Comparison of ENCODE assay signal across 8 cellular contexts in the genomic region with DNA sequence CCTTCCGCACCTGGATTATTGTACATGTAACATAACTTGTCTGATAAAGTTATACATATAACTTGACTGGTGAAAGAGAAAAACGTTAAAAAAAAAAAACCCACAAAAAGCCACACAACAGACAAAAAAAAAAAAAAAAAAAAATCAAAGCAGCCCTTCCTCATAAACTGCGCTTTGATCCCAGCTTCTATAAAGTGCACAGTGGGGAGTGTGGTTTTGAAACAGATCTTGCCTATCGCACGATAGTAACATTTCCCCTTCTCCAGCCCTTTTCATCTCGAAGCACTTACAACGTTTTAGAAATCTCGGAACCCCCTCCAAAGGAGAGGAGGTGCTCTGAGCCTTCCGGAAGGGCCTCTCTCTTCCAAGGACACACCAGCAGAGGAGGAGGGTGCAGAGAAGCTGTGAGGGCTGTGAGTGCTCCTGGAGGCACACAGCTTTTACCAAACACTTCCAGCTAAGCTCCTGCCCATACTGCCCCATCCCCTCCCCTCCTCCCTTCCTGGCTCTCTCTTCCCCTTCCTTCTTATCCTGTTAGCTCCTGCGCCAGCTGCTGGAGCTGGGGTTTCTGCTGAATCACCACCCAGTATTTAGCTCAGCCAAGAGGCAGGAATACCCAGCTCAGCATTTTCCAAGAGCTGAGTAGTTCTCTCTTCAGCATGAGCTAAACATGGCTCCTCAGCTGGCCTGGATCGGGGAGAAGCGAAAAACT. TPM values are rescaled to one million over a fixed set of nuclear protein-coding genes. Genes with fewer than 3 reads are reported as not detected.
DNase-seq lines count a peak whose midpoint lies in the region; ATAC-seq, FAIRE-seq and TF ChIP-seq lines count a peak whose summit lies in the region.

No MANE protein-coding gene starts in this region.

- 30 to 32% methylated on average over 12 of the region's 12 CpGs for WGBS in pancreas, 2 donors

- no peaks in the 10 kb centered on the region for H3K36me3 ChIP-seq in pancreas

- intact Hi-C loops in Right ventricle myocardium inferior (cut with DNase I) (loop anchor here (2.0 kb wide), 2 partner anchors 28 to 34 kb away; a partner anchor contains a TSS), pancreas (cut with DNase I) (no loop called here)

- H3K27me3 Mint-ChIP-seq in T-cell, result peaks cover 4 to 11% of the 10 kb centered on the region in 2 donors
- H3K27me3 Mint-ChIP-seq in T-helper 2 cell treated with Interferon-gamma antibody and Interleukin-4, amounts not matched to agents 5 μg/mL and 100 μg/mL, for 36 hours (ENCODE audit: low read depth), result peaks cover 4% of the 10 kb centered on the region

- no peaks in the 10 kb centered on the region for H3K36me3 Mint-ChIP-seq in T-cell
- no peaks in the 10 kb centered on the region for H3K36me3 Mint-ChIP-seq in T-helper 2 cell treated with Interferon-gamma antibody and Interleukin-4, amounts not matched to agents 5 μg/mL and 100 μg/mL, for 36 hours (ENCODE audit: low read depth)

- H3K27ac Mint-ChIP-seq in T-cell, result peak overlapping the region; percentile 55 to 77
- H3K27ac Mint-ChIP-seq in T-helper 2 cell treated with Interferon-gamma antibody and Interleukin-4, amounts not matched to agents 5 μg/mL and 100 μg/mL, for 36 hours, result no peak overlapping the region

- ATAC-seq in T-cell (replicated peaks in 1 of 4), result peak; percentile 23 to 64 (median 32)
- ATAC-seq in Right ventricle myocardium inferior, result peak; percentile 89
- peak; percentile 77 to 91 (median 84) for ATAC-seq in pancreas
- no peak for ATAC-seq in GM21528 (IDR thresholded peaks at IDR 0.05; ENCODE audit: low FRiP score, unreplicated experiment)
- ATAC-seq in stimulated activated naive CD8-positive, alpha-beta T cell treated with anti-CD3 and anti-CD28 coated beads, Interleukin-15, Interleukin-2, amounts not matched to agents 100 U/mL and 50 U/mL, for 24 hours, result no peak

- peaks cover 7 to 15% (median 9%) of the 10 kb centered on the region in 3 donors for H3K4me1 ChIP-seq in pancreas

- H3K4me3 ChIP-seq in pancreas, result peak overlapping the region in 1 of 4 donors; percentile 17

- H3K9me3 ChIP-seq in pancreas, result no peaks in the 10 kb centered on the region

- CTCF ChIA-PET in HEK293T (lab: Yijun Ruan, JAX), result interaction anchor here (1.4 kb wide), 1 partner anchor 34 kb away, joined by 6 read pairs; no protein-coding TSS in a partner anchor
- CTCF ChIA-PET in T-cell (lab: Charles Lee), result interaction anchor here in 1 of 2 donors (1.0 kb wide), 1 partner anchor 18 kb away, joined by 3 read pairs; no protein-coding TSS in a partner anchor

- no peaks in the 10 kb centered on the region for H3K9me3 Mint-ChIP-seq in T-cell
- H3K9me3 Mint-ChIP-seq in T-helper 2 cell treated with Interferon-gamma antibody and Interleukin-4, amounts not matched to agents 5 μg/mL and 100 μg/mL, for 36 hours, result no peaks in the 10 kb centered on the region

- H3K27ac ChIP-seq in pancreas, result peak overlapping the region; percentile 76 to 89 (median 85)

- no peak for TF ChIP-seq CTCF in pancreas (IDR thresholded peaks at IDR 0.05)

- no peak for DNase-seq in HEK293T (ENCODE audit: extremely low spot score)
- DNase-seq in T-cell, result no peak
- DNase-seq in Right ventricle myocardium inferior (ENCODE audit: missing footprints), result peak; percentile 92
- DNase-seq in pancreas, result peak in 5 of 6 donors; percentile 80 to 90 (median 82)
- DNase-seq in activated CD4-positive, CD25-positive, alpha-beta regulatory T cell treated with anti-CD3 and anti-CD28 coated beads, Interleukin-2, amount 50 U/mL, for 72 hours, result no peak
- DNase-seq in T-helper 2 cell treated with Interferon-gamma antibody and Interleukin-4, amounts not matched to agents 5 μg/mL and 100 μg/mL, for 36 hours (ENCODE audit: low spot score), result no peak
- no peak for DNase-seq in stimulated activated naive CD8-positive, alpha-beta T cell treated with anti-CD3 and anti-CD28 coated beads, Interleukin-15, Interleukin-2, amounts not matched to agents 100 U/mL and 50 U/mL, for 24 hours

- POLR2A ChIA-PET in HEK293T (lab: Yijun Ruan, JAX) (no interaction called here), T-cell (lab: Charles Lee) (interaction anchor here in 1 of 2 donors (0.6 to 1.5 kb wide), 3 partner anchors 12 to 57 kb away, joined by 3 to 5 read pairs (median 4); no protein-coding TSS in a partner anchor)

- H3K4me1 Mint-ChIP-seq in T-cell, result peaks cover 24 to 31% (median 28%) of the 10 kb centered on the region in 3 donors
- peaks cover 10% of the 10 kb centered on the region for H3K4me1 Mint-ChIP-seq in T-helper 2 cell treated with Interferon-gamma antibody and Interleukin-4, amounts not matched to agents 5 μg/mL and 100 μg/mL, for 36 hours (ENCODE audit: low read depth)

- no peaks in the 10 kb centered on the region for H3K27me3 ChIP-seq in pancreas

- no peak for FAIRE-seq in pancreas (lab: Jason Lieb, UNC)

- H3K4me3 Mint-ChIP-seq in T-cell, result peak overlapping the region in 2 of 3 donors; percentile 18 to 60
- H3K4me3 Mint-ChIP-seq in T-helper 2 cell treated with Interferon-gamma antibody and Interleukin-4, amounts not matched to agents 5 μg/mL and 100 μg/mL, for 36 hours, result no peak overlapping the region

TF ChIP-seq in HEK293T, 16 proteins besides CTCF, POLR2A, EP300 and RAD21:
- TF ChIP-seq ZNF384 (IDR thresholded peaks at IDR 0.05) (peak; percentile 83), HDGF (IDR thresholded peaks at IDR 0.05; ENCODE audit: borderline replicate concordance) (no peak; the same call in 1 of the 2 replicates)

RNA-seq across cellular contexts. Expression of a gene that starts 28.4 kb away (rescaled TPM):
- 1 to 10 TPM in 4 of 5 donors, under 1 TPM in 1; 0.33 to 8.1 (median 5.9) TPM for total RNA-seq in T-cell
- total RNA-seq in Right ventricle myocardium inferior, result 11.5 TPM
- 10 to 100 TPM; 11.5 to 33.5 (median 23.2) TPM for total RNA-seq in pancreas
- 10 to 100 TPM; 36.3 to 70.8 TPM for polyA plus RNA-seq in pancreas

RNA-seq across cellular contexts. Expression of a gene that starts 36.0 kb away (rescaled TPM):
- under 1 TPM; 0.33 to 0.82 (median 0.53) TPM for total RNA-seq in T-cell
- total RNA-seq in Right ventricle myocardium inferior, result not detected
- total RNA-seq in pancreas, result not detected
- polyA plus RNA-seq in pancreas, result not detected

RNA-seq across cellular contexts. Expression of a gene that starts 50.2 kb away (rescaled TPM):
- total RNA-seq in T-cell (not detected), Right ventricle myocardium inferior (not detected), pancreas (not detected)
- polyA plus RNA-seq in pancreas, result not detected

RNA-seq across cellular contexts. Expression of a gene that starts 59.7 kb away (rescaled TPM):
- total RNA-seq in T-cell (10 to 100 TPM in 4 of 5 donors, 1 to 10 TPM in 1; 9.5 to 47.7 (median 43.6) TPM), Right ventricle myocardium inferior (22.4 TPM), pancreas (10 to 100 TPM in 4 of 6 donors, 1 to 10 TPM in 2; 7.5 to 22.7 (median 13.6) TPM)
- polyA plus RNA-seq in pancreas, result 10 to 100 TPM; 10.4 to 20.8 TPM

Comparison
In these comparisons a context has a peak if more than half of its experiments do, and no peak if none do; other contexts are left out.
1. DNase-seq: peak in Right ventricle myocardium inferior (single experiment) and pancreas (5 of 6); none in HEK293T (single experiment), T-cell (0 of 34), activated CD4-positive, CD25-positive, alpha-beta regulatory T cell treated with anti-CD3 and anti-CD28 coated beads, Interleukin-2, amount 50 U/mL, for 72 hours (single experiment), T-helper 2 cell treated with Interferon-gamma antibody and Interleukin-4, amounts not matched to agents 5 μg/mL and 100 μg/mL, for 36 hours (single experiment) and stimulated activated naive CD8-positive, alpha-beta T cell treated with anti-CD3 and anti-CD28 coated beads, Interleukin-15, Interleukin-2, amounts not matched to agents 100 U/mL and 50 U/mL, for 24 hours (single experiment).
2. ATAC-seq: peak in T-cell (4 of 4), Right ventricle myocardium inferior (single experiment) and pancreas (4 of 4); none in GM21528 (single experiment) and stimulated activated naive CD8-positive, alpha-beta T cell treated with anti-CD3 and anti-CD28 coated beads, Interleukin-15, Interleukin-2, amounts not matched to agents 100 U/mL and 50 U/mL, for 24 hours (single experiment).